ENCODE assay signal across 11 cellular contexts in the genomic region with DNA sequence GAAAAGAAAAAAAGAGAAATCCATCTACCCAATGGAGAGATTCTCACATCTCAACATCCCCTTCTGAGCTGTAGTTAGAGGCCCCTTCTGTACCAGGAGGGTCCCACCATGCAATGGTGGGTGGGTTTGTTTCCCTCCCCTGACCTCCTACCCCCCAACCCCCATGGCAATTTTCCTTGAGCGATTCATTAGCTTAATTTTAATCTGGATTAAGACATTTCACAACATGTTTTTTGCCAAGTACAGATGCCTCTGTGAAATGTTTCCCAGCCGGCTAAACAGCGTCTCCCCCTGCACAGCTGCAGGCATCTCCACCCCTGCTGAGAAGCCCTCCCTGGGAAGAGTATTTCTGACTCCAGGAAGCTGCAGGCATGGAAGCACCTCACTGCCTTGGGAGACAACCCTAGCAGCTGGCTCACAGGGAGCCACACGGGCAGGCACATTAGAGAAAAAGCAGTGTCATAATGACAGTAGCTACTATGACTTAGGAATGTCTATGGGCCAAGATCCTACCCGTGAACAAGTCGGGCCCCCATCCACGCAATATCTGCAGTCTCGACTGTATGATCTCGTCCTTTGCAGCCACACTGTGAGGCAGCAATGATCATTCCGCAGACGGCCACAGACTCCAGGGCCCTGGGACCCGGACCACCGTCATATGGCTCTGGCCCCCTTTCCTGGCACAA.
A peak's percentile ranks its signal among the peaks of the same experiment; 100 is the strongest.
DNase-seq lines count a peak whose midpoint lies in the region; ATAC-seq and TF ChIP-seq lines count a peak whose summit lies in the region.
"Had no signal": no experiment of that assay in that cellular context is flagged by ENCODE, and none has a peak within 500 bp of the region (broad histone marks: within the 10 kb centered on the region; RNA-seq: fewer than 3 reads in every experiment).

No MANE protein-coding gene starts in this region.

- DNase-seq in Right ventricle myocardium inferior (ENCODE audit: missing footprints) (no peak), cardiac septum (ENCODE audit: low spot score) (no peak), endodermal cell (no peak), inferior parietal cortex (ENCODE audit: extremely low spot score) (no peak)
- DNase-seq in activated CD4-positive, alpha-beta T cell treated with anti-CD3 and anti-CD28 coated beads, Interleukin-2, amount 10 ng/mL, durations not matched to agents 24 days and 14 days: no peak
- DNase-seq: naive B cell had no signal

- no peaks in the 10 kb centered on the region for H3K36me3 Mint-ChIP-seq in endodermal cell (ENCODE audit: low read depth)
- no peaks in the 10 kb centered on the region for H3K36me3 Mint-ChIP-seq in activated CD4-positive, alpha-beta T cell treated with anti-CD3 and anti-CD28 coated beads, Interleukin-2, amount 10 ng/mL, durations not matched to agents 24 days and 14 days (ENCODE audit: low read depth)
- H3K36me3 Mint-ChIP-seq: naive B cell had no signal

- H3K9ac ChIP-seq in endodermal cell (ENCODE audit: extremely low read depth, low read length, poor library complexity, severe bottlenecking): no peak overlapping the region
- H3K9ac ChIP-seq in mucosa of rectum (ENCODE audit: low read depth in 1 of 2, low read length in 2 of 2): no peak overlapping the region

- H3K4me1 Mint-ChIP-seq in endodermal cell: peaks cover 10% of the 10 kb centered on the region
- peaks cover 22% of the 10 kb centered on the region for H3K4me1 Mint-ChIP-seq in activated CD4-positive, alpha-beta T cell treated with anti-CD3 and anti-CD28 coated beads, Interleukin-2, amount 10 ng/mL, durations not matched to agents 24 days and 14 days
- H3K4me1 Mint-ChIP-seq: naive B cell had no signal

- H3K27me3 ChIP-seq in endodermal cell (ENCODE audit: control insufficient read depth, insufficient read depth, low read length, poor library complexity, severe bottlenecking): no peaks in the 10 kb centered on the region
- no peaks in the 10 kb centered on the region for H3K27me3 ChIP-seq in mucosa of rectum (ENCODE audit: control insufficient read depth in 2 of 2, insufficient read depth in 2 of 2, low read length in 2 of 2)

- no peak for TF ChIP-seq CTCF in endodermal cell (conservative IDR thresholded peaks at IDR 0.05)

- H3K27ac ChIP-seq in endodermal cell (ENCODE audit: low read depth, low read length): peak overlapping the region; percentile 30
- H3K27ac ChIP-seq in mucosa of rectum (ENCODE audit: low read depth in 2 of 2, low read length in 2 of 2): peak overlapping the region; percentile 52 to 55

- H3K4me3 ChIP-seq in endodermal cell (ENCODE audit: low read length) (no peak overlapping the region), mucosa of rectum (ENCODE audit: low read length in 2 of 2) (no peak overlapping the region)

- WGBS in endodermal cell (ENCODE audit: insufficient coverage in 1 of 2, insufficient read length in 1 of 2), 2 experiments: 81% methylated on average over 12 to 13 of the region's 13 CpGs

- H3K9me3 Mint-ChIP-seq in endodermal cell: no peaks in the 10 kb centered on the region
- no peaks in the 10 kb centered on the region for H3K9me3 Mint-ChIP-seq in activated CD4-positive, alpha-beta T cell treated with anti-CD3 and anti-CD28 coated beads, Interleukin-2, amount 10 ng/mL, durations not matched to agents 24 days and 14 days
- H3K9me3 Mint-ChIP-seq: activated T-helper 1 cell treated with anti-CD3 and anti-CD28 coated beads, Interleukin-12 subunit alpha, Interleukin-12 subunit beta, Interleukin-2, Interleukin-4 antibody, amounts not matched to agents 30 ng/mL and 10 ng/mL and 1 ng/mL, durations not matched to agents 14 hours and 24 hours and 36 hours; naive B cell had no signal

- H3K27ac Mint-ChIP-seq in endodermal cell: peak overlapping the region; percentile 55
- H3K27ac Mint-ChIP-seq in activated CD4-positive, alpha-beta T cell treated with anti-CD3 and anti-CD28 coated beads, Interleukin-2, amount 10 ng/mL, durations not matched to agents 24 days and 14 days: no peak overlapping the region
- H3K27ac Mint-ChIP-seq: activated T-helper 1 cell treated with anti-CD3 and anti-CD28 coated beads, Interleukin-12 subunit alpha, Interleukin-12 subunit beta, Interleukin-2, Interleukin-4 antibody, amounts not matched to agents 30 ng/mL and 10 ng/mL and 1 ng/mL, durations not matched to agents 14 hours and 24 hours and 36 hours had no signal

- H3K36me3 ChIP-seq in endodermal cell (ENCODE audit: control insufficient read depth, insufficient read depth, low read length) (no peaks in the 10 kb centered on the region), mucosa of rectum (ENCODE audit: control insufficient read depth in 2 of 2, insufficient read depth in 2 of 2, low read length in 2 of 2) (no peaks in the 10 kb centered on the region)

- H3K4me1 ChIP-seq in endodermal cell (ENCODE audit: control insufficient read depth, insufficient read depth, low read length) (no peaks in the 10 kb centered on the region), mucosa of rectum (ENCODE audit: control insufficient read depth in 2 of 2, insufficient read depth in 2 of 2, low read length in 2 of 2) (peaks cover 0 to 2% of the 10 kb centered on the region in 2 donors)

- intact Hi-C loops in Right ventricle myocardium inferior (cut with DNase I) (no loop called here), cardiac septum (cut with DNase I) (no loop called here)
- intact Hi-C loops in activated CD4-positive, alpha-beta T cell treated with anti-CD3 and anti-CD28 coated beads, Interleukin-2, amount 10 ng/mL, durations not matched to agents 24 days and 14 days (cut with micrococcal nuclease): no loop called here

- ATAC-seq in Right ventricle myocardium inferior: peak; percentile 75
- ATAC-seq in GM18498 (IDR thresholded peaks at IDR 0.05; ENCODE audit: unreplicated experiment): no peak
- no peak for ATAC-seq in esophagus mucosa
- ATAC-seq: HCT116 had no signal

- no peak overlapping the region for H3K4me3 Mint-ChIP-seq in endodermal cell
- H3K4me3 Mint-ChIP-seq in activated CD4-positive, alpha-beta T cell treated with anti-CD3 and anti-CD28 coated beads, Interleukin-2, amount 10 ng/mL, durations not matched to agents 24 days and 14 days: no peak overlapping the region
- H3K4me3 Mint-ChIP-seq: activated T-helper 1 cell treated with anti-CD3 and anti-CD28 coated beads, Interleukin-12 subunit alpha, Interleukin-12 subunit beta, Interleukin-2, Interleukin-4 antibody, amounts not matched to agents 30 ng/mL and 10 ng/mL and 1 ng/mL, durations not matched to agents 14 hours and 24 hours and 36 hours; naive B cell had no signal

- H3K27me3 Mint-ChIP-seq in endodermal cell (ENCODE audit: insufficient read depth): no peaks in the 10 kb centered on the region
- no peaks in the 10 kb centered on the region for H3K27me3 Mint-ChIP-seq in activated CD4-positive, alpha-beta T cell treated with anti-CD3 and anti-CD28 coated beads, Interleukin-2, amount 10 ng/mL, durations not matched to agents 24 days and 14 days
- H3K27me3 Mint-ChIP-seq: naive B cell had no signal

- H3K9me3 ChIP-seq in endodermal cell (ENCODE audit: control insufficient read depth, low read length) (no peaks in the 10 kb centered on the region), mucosa of rectum (ENCODE audit: control insufficient read depth in 2 of 2, low read length in 2 of 2) (no peaks in the 10 kb centered on the region)
